ENCODE assay signal across 7 cellular contexts in the genomic region with DNA sequence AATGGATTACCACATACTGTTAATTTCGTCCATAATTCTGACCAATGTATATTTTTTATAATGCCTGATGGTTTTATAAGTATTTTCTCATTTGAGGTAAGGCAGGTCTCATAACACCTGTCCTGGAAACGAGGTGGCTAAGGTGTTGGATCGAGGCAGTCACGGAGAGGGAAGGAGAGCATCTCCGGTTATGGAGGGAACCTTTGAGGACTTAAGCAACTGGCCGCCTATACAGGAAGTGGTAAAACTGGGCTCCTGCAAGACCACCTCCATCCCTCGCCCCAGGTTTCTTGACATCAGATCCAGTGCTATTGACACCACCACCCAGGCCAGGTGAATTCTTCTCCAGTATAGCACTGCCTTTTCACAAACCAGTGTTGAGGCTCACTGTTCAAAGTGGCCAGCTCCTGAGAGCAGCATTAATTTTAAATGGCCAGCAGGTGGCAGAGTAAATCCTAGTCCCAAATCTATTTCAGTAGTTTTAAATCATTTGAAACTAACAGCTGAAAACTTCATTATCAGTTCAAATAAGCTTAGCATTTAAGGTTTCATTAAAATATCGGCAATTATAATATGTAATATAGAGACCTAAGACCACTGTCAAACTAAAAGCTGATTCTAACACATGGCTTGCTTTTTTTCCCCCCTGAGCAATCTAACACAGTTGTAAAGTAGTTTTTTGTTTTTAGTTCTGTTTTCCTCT.
DNase-seq lines count a peak whose midpoint lies in the region; ATAC-seq and TF ChIP-seq lines count a peak whose summit lies in the region.

No MANE protein-coding gene starts in this region.

- no peak overlapping the region for H3K4me3 ChIP-seq in Loucy (ENCODE audit: low read length, poor library complexity, severe bottlenecking)

- no peak overlapping the region for H3K9ac ChIP-seq in Loucy (ENCODE audit: low read depth, low read length, poor library complexity, severe bottlenecking)

- H3K4me1 ChIP-seq in Loucy (ENCODE audit: insufficient read depth, low read length, poor library complexity, severe bottlenecking) = peaks cover 24% of the 10 kb centered on the region

- no peak overlapping the region for H3K4me2 ChIP-seq in Loucy (ENCODE audit: low read depth, low read length, poor library complexity, severe bottlenecking)

- no peaks in the 10 kb centered on the region for H3K36me3 Mint-ChIP-seq in naive B cell

- no peak overlapping the region for H3K4me3 Mint-ChIP-seq in naive B cell

- no peaks in the 10 kb centered on the region for H3F3A ChIP-seq in Loucy (ENCODE audit: low read depth)

- peaks cover 11 to 27% (median 17%) of the 10 kb centered on the region in 3 donors for H3K27me3 Mint-ChIP-seq in naive B cell

- peak; percentile 80 for TF ChIP-seq CTCF in Loucy (conservative IDR thresholded peaks at IDR 0.05; ENCODE audit: low read length)

- H3K9me3 ChIP-seq in Loucy (ENCODE audit: insufficient read depth, low read depth, low read length) = no peaks in the 10 kb centered on the region

- ATAC-seq in GM19463 (IDR thresholded peaks at IDR 0.05; ENCODE audit: unreplicated experiment) (peak; percentile 62), naive B cell (ENCODE audit: low read depth in 2 of 2) (peak; percentile 27 to 32), GM18520 (IDR thresholded peaks at IDR 0.05; ENCODE audit: unreplicated experiment) (no peak)

- no peaks in the 10 kb centered on the region for H3K36me3 ChIP-seq in Loucy (ENCODE audit: insufficient read depth, low read length)

- H3K4me1 Mint-ChIP-seq in naive B cell = no peaks in the 10 kb centered on the region

- no peaks in the 10 kb centered on the region for H3K9me3 Mint-ChIP-seq in naive B cell

- no peaks in the 10 kb centered on the region for H3K27me3 ChIP-seq in Loucy (ENCODE audit: insufficient read depth, low read length, poor library complexity, severe bottlenecking)

- H2AFZ ChIP-seq in Loucy (ENCODE audit: low read length) = peak overlapping the region; percentile 35; the same call in 1 of the 2 replicates

- no peaks in the 10 kb centered on the region for H3K9me2 ChIP-seq in Loucy (replicated peaks; ENCODE audit: low read depth, low read length)

- TF ChIP-seq POLR2A in erythroblast (IDR thresholded peaks at IDR 0.05; ENCODE audit: low read length) = no peak

- DNase-seq in Daoy (ENCODE audit: low read depth) (peak; percentile 50), SHP77 treated with DMSO at 0.1 percent for 48 hours (lab: John Stamatoyannopoulos, UW) (peak; percentile 20), erythroblast (lab: John Stamatoyannopoulos, UW) (peak; percentile 34 to 62), naive B cell (peak; percentile 14)

- no peak overlapping the region for H3K27ac Mint-ChIP-seq in naive B cell

- H4K20me1 ChIP-seq in Loucy (ENCODE audit: insufficient read depth, low read length, poor library complexity, severe bottlenecking) = no peaks in the 10 kb centered on the region

- H3K79me2 ChIP-seq in Loucy (ENCODE audit: insufficient read depth, low read length) = no peaks in the 10 kb centered on the region
